Comparison of ENCODE assay signal across 12 cellular contexts in the genomic region with DNA sequence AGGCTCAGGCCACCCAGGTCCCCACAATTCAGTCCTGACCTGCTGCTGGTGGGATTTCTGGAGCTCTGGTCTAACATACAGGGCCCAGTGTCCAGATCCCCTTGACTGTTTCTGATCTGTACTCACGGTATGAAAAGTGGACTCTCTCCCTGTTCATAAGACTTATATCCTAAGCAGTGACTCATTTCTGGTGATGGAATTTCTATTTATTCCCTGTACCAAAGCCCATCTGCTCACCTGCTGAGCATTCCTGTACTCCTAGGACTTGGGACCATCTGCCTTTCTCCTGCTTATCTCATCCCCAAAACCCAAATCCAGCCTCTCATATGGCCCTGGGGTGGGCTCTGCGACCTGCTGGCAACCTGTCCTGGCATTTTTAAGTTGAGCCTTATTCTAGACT.
A peak's percentile ranks its signal among the peaks of the same experiment; 100 is the strongest.
DNase-seq lines count a peak whose midpoint lies in the region; ATAC-seq lines count a peak whose summit lies in the region.
"Had no signal": no experiment of that assay in that cellular context is flagged by ENCODE, and none has a peak within 500 bp of the region (broad histone marks: within the 10 kb centered on the region; RNA-seq: fewer than 3 reads in every experiment).

No MANE protein-coding gene starts in this region.

- peak; percentile 28 for DNase-seq in NCI-H226
- peak; percentile 66 for DNase-seq in cerebellum (ENCODE audit: low spot score)
- peak; percentile 46 for DNase-seq in myocyte (ENCODE audit: low read depth)
- DNase-seq in iPS-NIHi7 (ENCODE audit: extremely low spot score) = no peak
- no peak for DNase-seq in stimulated activated CD4-positive, alpha-beta T cell treated with anti-CD3 and anti-CD28 coated beads, Interleukin-12 subunit alpha, Interleukin-12 subunit beta, amount 100 ng/mL, for 4 hours
- DNase-seq: CD8-positive, alpha-beta T cell; COR-L47; DMS153; DMS79 treated with DMSO at 0.1 percent for 48 hours; GF-D8; HFFc6 had no signal

- ATAC-seq in HG03442 (IDR thresholded peaks at IDR 0.05; ENCODE audit: unreplicated experiment) = no peak
- ATAC-seq: CD8-positive, alpha-beta T cell had no signal

Comparison
In these comparisons a context has a peak if more than half of its experiments do, and no peak if none do; other contexts are left out.
1. DNase-seq: peak in NCI-H226 (single experiment), cerebellum (single experiment) and myocyte (single experiment); none in iPS-NIHi7 (single experiment) and stimulated activated CD4-positive, alpha-beta T cell treated with anti-CD3 and anti-CD28 coated beads, Interleukin-12 subunit alpha, Interleukin-12 subunit beta, amount 100 ng/mL, for 4 hours (single experiment).